ENCODE assay signal across 14 cellular contexts in the genomic region with DNA sequence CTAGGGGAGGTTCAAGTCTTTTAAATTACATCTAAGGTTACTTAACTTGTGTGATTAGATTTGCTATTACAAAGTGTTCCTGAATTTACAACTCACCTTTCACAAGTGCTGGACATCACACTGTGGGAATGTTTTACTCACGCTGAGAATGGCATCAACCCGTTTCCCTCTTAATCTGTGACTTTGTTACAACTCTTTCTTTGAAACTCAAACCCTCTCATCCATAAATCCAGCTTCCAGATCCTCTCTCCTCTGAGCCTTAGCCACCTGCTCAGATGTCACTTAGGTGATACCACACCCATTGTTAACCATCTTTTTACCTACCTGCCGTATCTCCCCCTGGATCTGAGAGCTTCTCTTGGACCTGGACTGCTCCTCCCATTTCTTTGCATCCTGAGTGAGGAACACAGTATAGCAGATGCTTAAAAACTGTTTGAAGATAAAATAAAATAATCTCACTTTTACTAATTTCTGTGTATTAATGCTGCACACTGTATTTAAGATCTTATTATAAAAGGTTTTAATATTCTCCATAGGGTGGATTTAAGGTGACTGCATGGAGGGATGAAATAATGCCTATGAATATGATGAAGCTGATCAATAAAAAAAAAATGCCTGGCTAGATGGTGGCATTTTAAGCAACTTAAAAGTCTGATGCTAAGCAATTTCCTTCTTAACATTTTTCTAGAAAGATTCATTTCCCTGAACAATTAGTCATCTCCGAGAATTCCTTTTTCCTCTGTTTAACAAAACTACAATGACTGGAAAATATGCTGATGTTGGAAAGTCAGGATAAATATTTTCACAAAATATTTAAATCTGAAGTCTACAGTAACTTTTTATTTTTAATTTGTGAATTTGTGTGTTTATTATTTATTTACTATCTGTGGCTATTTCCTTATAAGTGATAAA. TPM values are rescaled to one million over a fixed set of nuclear protein-coding genes. Genes with fewer than 3 reads are reported as not detected.
DNase-seq lines count a peak whose midpoint lies in the region; ATAC-seq and TF ChIP-seq lines count a peak whose summit lies in the region.
"Had no signal": no experiment of that assay in that cellular context is flagged by ENCODE, and none has a peak within 500 bp of the region (broad histone marks: within the 10 kb centered on the region; RNA-seq: fewer than 3 reads in every experiment).

No MANE protein-coding gene starts in this region.

- H3K9me3 ChIP-seq in breast epithelium: no peaks in the 10 kb centered on the region
- H3K9me3 ChIP-seq in CD4-positive, alpha-beta T cell (ENCODE audit: control insufficient read depth, low read length): no peaks in the 10 kb centered on the region
- H3K9me3 ChIP-seq: transverse colon had no signal

- no peak overlapping the region for H3K4me3 Mint-ChIP-seq in MCF 10A (ENCODE audit: unreplicated experiment)
- H3K4me3 Mint-ChIP-seq in CD4-positive, alpha-beta T cell: no peak overlapping the region
- H3K4me3 Mint-ChIP-seq: activated naive CD4-positive, alpha-beta T cell treated with anti-CD3 and anti-CD28 coated beads, Interleukin-2, amount 10 ng/mL, durations not matched to agents 7 days and 5 days had no signal

- CTCF ChIA-PET in MCF 10A (lab: Yijun Ruan, JAX): interaction anchor here (0.5 to 0.7 kb wide), 2 partner anchors 28 to 138 kb away, joined by 3 to 4 read pairs; no protein-coding TSS in a partner anchor
- CTCF ChIA-PET in CD4-positive, alpha-beta T cell (lab: Charles Lee): no interaction called here

- no peak for TF ChIP-seq CTCF in MCF 10A (IDR thresholded peaks at IDR 0.05; ENCODE audit: unreplicated experiment)
- TF ChIP-seq CTCF in breast epithelium (IDR thresholded peaks at IDR 0.05): no peak
- no peak for TF ChIP-seq CTCF in CD4-positive, alpha-beta T cell (IDR thresholded peaks at IDR 0.05)

- DNase-seq in MCF 10A (ENCODE audit: unreplicated experiment) (no peak), breast epithelium (ENCODE audit: low spot score in 2 of 2) (no peak), astrocyte of the hippocampus (ENCODE audit: low read depth, low spot score) (peak; percentile 29), glomerular endothelial cell (ENCODE audit: extremely low read depth, low read depth, low spot score) (peak; percentile 57), DMS 273 (lab: John Stamatoyannopoulos, UW; ENCODE audit: unreplicated experiment) (no peak), islet precursor cell (no peak)
- DNase-seq in CD4-positive, alpha-beta T cell: no peak
- DNase-seq: activated CD8-positive, alpha-beta memory T cell treated with anti-CD3 and anti-CD28 coated beads for 24 hours; activated naive CD4-positive, alpha-beta T cell treated with anti-CD3 and anti-CD28 coated beads, Interleukin-2, amount 10 ng/mL, durations not matched to agents 7 days and 5 days; DMS79 treated with DMSO at 0.1 percent for 48 hours; naive B cell; small intestine; transverse colon had no signal

- peak overlapping the region in 1 of 2 donors; percentile 32 for H3K27ac ChIP-seq in breast epithelium
- H3K27ac ChIP-seq in CD4-positive, alpha-beta T cell (ENCODE audit: low read depth, low read length): no peak overlapping the region
- H3K27ac ChIP-seq: transverse colon had no signal

- POLR2A ChIA-PET in MCF 10A (lab: Yijun Ruan, JAX): interaction anchor here (1.2 kb wide), 1 partner anchor 162 kb away, joined by 5 read pairs; no protein-coding TSS in a partner anchor
- POLR2A ChIA-PET in CD4-positive, alpha-beta T cell (lab: Charles Lee): no interaction called here

- H3K27me3 Mint-ChIP-seq in MCF 10A (ENCODE audit: insufficient read depth, unreplicated experiment): no peaks in the 10 kb centered on the region
- no peaks in the 10 kb centered on the region for H3K27me3 Mint-ChIP-seq in CD4-positive, alpha-beta T cell
- H3K27me3 Mint-ChIP-seq: naive B cell had no signal

- H3K4me3 ChIP-seq in breast epithelium: no peak overlapping the region
- H3K4me3 ChIP-seq: transverse colon had no signal

- no peaks in the 10 kb centered on the region for H3K36me3 ChIP-seq in breast epithelium
- H3K36me3 ChIP-seq: transverse colon had no signal

- H3K27me3 ChIP-seq in breast epithelium: no peaks in the 10 kb centered on the region
- no peaks in the 10 kb centered on the region for H3K27me3 ChIP-seq in CD4-positive, alpha-beta T cell (ENCODE audit: control insufficient read depth, insufficient read depth, low read length)
- H3K27me3 ChIP-seq: transverse colon had no signal

- BruUV-seq in MCF 10A (replicated peaks; lab: Mats Ljungman, UMichigan): no TSS peak

- H3K27ac Mint-ChIP-seq in MCF 10A (ENCODE audit: low read depth, unreplicated experiment): peak overlapping the region; percentile 14
- no peak overlapping the region for H3K27ac Mint-ChIP-seq in CD4-positive, alpha-beta T cell
- H3K27ac Mint-ChIP-seq: activated naive CD4-positive, alpha-beta T cell treated with anti-CD3 and anti-CD28 coated beads, Interleukin-2, amount 10 ng/mL, durations not matched to agents 7 days and 5 days had no signal

- H3K4me1 Mint-ChIP-seq in MCF 10A (ENCODE audit: insufficient read depth, unreplicated experiment): peaks cover 12% of the 10 kb centered on the region
- H3K4me1 Mint-ChIP-seq in CD4-positive, alpha-beta T cell (ENCODE audit: low read depth): no peaks in the 10 kb centered on the region
- H3K4me1 Mint-ChIP-seq: activated naive CD4-positive, alpha-beta T cell treated with anti-CD3 and anti-CD28 coated beads, Interleukin-2, amount 10 ng/mL, durations not matched to agents 7 days and 5 days; naive B cell had no signal

- ATAC-seq in HG03159 (IDR thresholded peaks at IDR 0.05; ENCODE audit: unreplicated experiment): no peak
- ATAC-seq in CD4-positive, alpha-beta T cell (ENCODE audit: poor library complexity): no peak

- no peak for TF ChIP-seq POLR2A in breast epithelium (IDR thresholded peaks at IDR 0.05)

- no peaks in the 10 kb centered on the region for H3K9me3 Mint-ChIP-seq in MCF 10A (ENCODE audit: unreplicated experiment)
- no peaks in the 10 kb centered on the region for H3K9me3 Mint-ChIP-seq in CD4-positive, alpha-beta T cell
- H3K9me3 Mint-ChIP-seq: activated naive CD4-positive, alpha-beta T cell treated with anti-CD3 and anti-CD28 coated beads, Interleukin-2, amount 10 ng/mL, durations not matched to agents 7 days and 5 days; naive B cell had no signal

- H3K36me3 Mint-ChIP-seq in MCF 10A (ENCODE audit: insufficient read depth, unreplicated experiment): peaks cover 6% of the 10 kb centered on the region
- no peaks in the 10 kb centered on the region for H3K36me3 Mint-ChIP-seq in CD4-positive, alpha-beta T cell (ENCODE audit: low read depth)
- H3K36me3 Mint-ChIP-seq: activated naive CD4-positive, alpha-beta T cell treated with anti-CD3 and anti-CD28 coated beads, Interleukin-2, amount 10 ng/mL, durations not matched to agents 7 days and 5 days; naive B cell had no signal

- no peaks in the 10 kb centered on the region for H3K4me1 ChIP-seq in breast epithelium
- H3K4me1 ChIP-seq: transverse colon had no signal

- intact Hi-C loops in MCF 10A (cut with micrococcal nuclease): no loop called here
- intact Hi-C loops in breast epithelium (cut with DNase I; ENCODE audit: low total_unique reads): no loop called here
- intact Hi-C loops in CD4-positive, alpha-beta T cell (cut with DNase I, micrococcal nuclease): no loop called here

RNA-seq across cellular contexts. Expression of gene NAP1L1, which starts 39.1 kb away (rescaled TPM):
- 327 and 493 TPM in 2 replicates for total RNA-seq in MCF 10A (2022)
- 100 to 1,000 TPM; 356 to 419 (median 394) TPM for total RNA-seq in breast epithelium
- total RNA-seq in glomerular endothelial cell: 316 and 362 TPM in 2 replicates
- total RNA-seq in CD4-positive, alpha-beta T cell: 100 to 1,000 TPM; 646 to 654 TPM

Comparison
In these comparisons a context has a peak if more than half of its experiments do, and no peak if none do; other contexts are left out.
1. DNase-seq: peak in astrocyte of the hippocampus (single experiment) and glomerular endothelial cell (single experiment); none in MCF 10A (single experiment), breast epithelium (0 of 2), DMS 273 (single experiment), CD4-positive, alpha-beta T cell (0 of 10) and islet precursor cell (single experiment).